In the genomic region with DNA sequence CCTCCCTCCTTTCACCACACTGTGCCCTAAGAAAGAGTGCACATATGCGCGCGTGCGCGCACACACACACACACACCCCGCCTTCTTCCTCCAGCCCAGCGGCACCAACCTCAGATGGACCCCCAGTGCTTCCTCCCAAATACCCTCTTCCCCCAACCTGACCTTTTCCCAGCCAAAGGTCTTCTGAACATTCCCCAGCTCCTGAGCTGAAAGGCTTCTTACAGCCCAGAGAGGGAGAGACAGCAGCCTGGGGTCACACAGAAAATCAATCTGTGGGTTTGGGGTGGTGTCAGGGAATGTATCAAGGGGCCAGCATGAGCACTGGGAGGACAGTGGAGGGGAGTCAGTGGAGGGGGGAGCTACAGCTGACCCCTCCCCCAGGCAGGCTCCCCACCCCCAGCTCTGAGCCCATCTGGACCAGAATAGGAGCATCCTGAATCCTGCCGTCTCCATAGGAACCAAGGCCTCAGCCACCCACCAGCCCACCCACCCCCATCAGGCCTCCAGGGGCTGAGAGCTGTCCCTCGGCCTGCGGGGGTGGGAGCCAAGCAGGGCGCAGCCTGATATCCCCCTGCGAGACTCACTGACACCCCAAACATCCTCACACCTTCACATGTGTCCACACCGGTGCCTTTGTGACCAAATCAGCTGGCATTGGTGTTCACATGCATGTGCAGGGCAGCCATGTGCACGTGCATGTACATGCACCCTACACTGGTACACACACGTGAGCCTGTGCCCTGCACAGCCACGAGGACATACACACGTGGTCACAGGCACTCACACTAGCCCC, we compare ENCODE assay signal across 24 cellular contexts. TPM values are rescaled to one million over a fixed set of nuclear protein-coding genes. Genes with fewer than 3 reads are reported as not detected.
DNase-seq lines count a peak whose midpoint lies in the region; ATAC-seq and TF ChIP-seq lines count a peak whose summit lies in the region.
"Had no signal": no experiment of that assay in that cellular context is flagged by ENCODE, and none has a peak within 500 bp of the region (broad histone marks: within the 10 kb centered on the region; RNA-seq: fewer than 3 reads in every experiment).

No MANE protein-coding gene starts in this region.

- H3K36me3 Mint-ChIP-seq in activated CD4-positive, alpha-beta T cell treated with anti-CD3 and anti-CD28 coated beads for 36 hours (ENCODE audit: low read depth), result no peaks in the 10 kb centered on the region
- no peaks in the 10 kb centered on the region for H3K36me3 Mint-ChIP-seq in activated B cell treated with CpG ODN at 0.5 μM for 24 hours (ENCODE audit: low read depth)
- H3K36me3 Mint-ChIP-seq in memory B cell, result no peaks in the 10 kb centered on the region
- H3K36me3 Mint-ChIP-seq: activated CD4-positive, alpha-beta memory T cell treated with anti-CD3 and anti-CD28 coated beads for 36 hours; stimulated activated effector memory CD8-positive, alpha-beta T cell treated with anti-CD3 and anti-CD28 coated beads, Interleukin-12 subunit alpha, Interleukin-12 subunit beta, amount 100 ng/mL, for 72 hours had no signal

- CTCF ChIA-PET in activated CD4-positive, alpha-beta T cell treated with anti-CD3 and anti-CD28 coated beads for 36 hours (lab: Charles Lee), result no interaction called here
- CTCF ChIA-PET in activated B cell treated with CpG ODN at 0.5 μM for 24 hours (lab: Charles Lee), result interaction anchor here (0.7 to 1.4 kb wide), 4 partner anchors 23 to 45 kb away, joined by 3 to 5 read pairs (median 3); no protein-coding TSS in a partner anchor

- peaks cover 0 to 3% (median 0%) of the 10 kb centered on the region in 4 donors for H3K9me3 ChIP-seq in tibial nerve
- H3K9me3 ChIP-seq: ovary, sigmoid colon, SJCRH30, tibial artery had no signal

- peaks cover 0 to 24% of the 10 kb centered on the region in 2 donors for H3K27me3 ChIP-seq in tibial nerve
- H3K27me3 ChIP-seq: ovary, SJCRH30 had no signal

- WGBS in tibial nerve, 2 donors, result 55 to 58% methylated on average over 16 to 17 of the region's 17 CpGs

- no peak overlapping the region for H3K27ac Mint-ChIP-seq in activated CD4-positive, alpha-beta T cell treated with anti-CD3 and anti-CD28 coated beads for 36 hours
- H3K27ac Mint-ChIP-seq in activated B cell treated with CpG ODN at 0.5 μM for 24 hours (peak overlapping the region; percentile 46), memory B cell (peak overlapping the region; percentile 79)
- H3K27ac Mint-ChIP-seq: activated CD4-positive, alpha-beta memory T cell treated with anti-CD3 and anti-CD28 coated beads for 36 hours; activated T-cell treated with anti-CD3 and anti-CD28 coated beads, Interleukin-2, amount 50 U/mL, for 24 hours; stimulated activated effector memory CD8-positive, alpha-beta T cell treated with anti-CD3 and anti-CD28 coated beads, Interleukin-12 subunit alpha, Interleukin-12 subunit beta, amount 100 ng/mL, for 72 hours; T-helper 2 cell treated with Interferon-gamma antibody and Interleukin-4, amounts not matched to agents 5 μg/mL and 100 μg/mL, for 36 hours had no signal

- H3K27ac ChIP-seq in tibial nerve, result peak overlapping the region in 3 of 4 donors; percentile 34 to 80 (median 46)
- H3K27ac ChIP-seq: ovary, sigmoid colon, SJCRH30, tibial artery had no signal

- no peak overlapping the region for H3K4me3 Mint-ChIP-seq in activated CD4-positive, alpha-beta T cell treated with anti-CD3 and anti-CD28 coated beads for 36 hours
- no peak overlapping the region for H3K4me3 Mint-ChIP-seq in activated B cell treated with CpG ODN at 0.5 μM for 24 hours
- H3K4me3 Mint-ChIP-seq in memory B cell, result peak overlapping the region; percentile 47
- H3K4me3 Mint-ChIP-seq: activated CD4-positive, alpha-beta memory T cell treated with anti-CD3 and anti-CD28 coated beads for 36 hours; activated T-cell treated with anti-CD3 and anti-CD28 coated beads, Interleukin-2, amount 50 U/mL, for 24 hours; stimulated activated effector memory CD8-positive, alpha-beta T cell treated with anti-CD3 and anti-CD28 coated beads, Interleukin-12 subunit alpha, Interleukin-12 subunit beta, amount 100 ng/mL, for 72 hours; T-helper 2 cell treated with Interferon-gamma antibody and Interleukin-4, amounts not matched to agents 5 μg/mL and 100 μg/mL, for 36 hours had no signal

- TF ChIP-seq POLR2A in tibial nerve (IDR thresholded peaks at IDR 0.05), result no peak

- H3K9me3 Mint-ChIP-seq in activated CD4-positive, alpha-beta T cell treated with anti-CD3 and anti-CD28 coated beads for 36 hours (ENCODE audit: low read depth), result no peaks in the 10 kb centered on the region
- H3K9me3 Mint-ChIP-seq in activated B cell treated with CpG ODN at 0.5 μM for 24 hours, result no peaks in the 10 kb centered on the region
- no peaks in the 10 kb centered on the region for H3K9me3 Mint-ChIP-seq in memory B cell
- H3K9me3 Mint-ChIP-seq: activated CD4-positive, alpha-beta memory T cell treated with anti-CD3 and anti-CD28 coated beads for 36 hours; activated T-cell treated with anti-CD3 and anti-CD28 coated beads, Interleukin-2, amount 50 U/mL, for 24 hours; stimulated activated effector memory CD8-positive, alpha-beta T cell treated with anti-CD3 and anti-CD28 coated beads, Interleukin-12 subunit alpha, Interleukin-12 subunit beta, amount 100 ng/mL, for 72 hours; T-helper 2 cell treated with Interferon-gamma antibody and Interleukin-4, amounts not matched to agents 5 μg/mL and 100 μg/mL, for 36 hours had no signal

- TF ChIP-seq CTCF in activated B cell treated with CpG ODN at 0.5 μM for 24 hours (IDR thresholded peaks at IDR 0.05) (no peak), tibial nerve (IDR thresholded peaks at IDR 0.05) (no peak)

- peak; percentile 6 for ATAC-seq in activated CD4-positive, alpha-beta T cell treated with anti-CD3 and anti-CD28 coated beads for 36 hours
- ATAC-seq in activated B cell treated with CpG ODN at 0.5 μM for 24 hours (ENCODE audit: low read depth) (no peak), memory B cell (ENCODE audit: low read depth) (no peak), HG02798 (IDR thresholded peaks at IDR 0.05; ENCODE audit: poor library complexity, unreplicated experiment) (no peak)

- POLR2A ChIA-PET in activated CD4-positive, alpha-beta T cell treated with anti-CD3 and anti-CD28 coated beads for 36 hours (lab: Charles Lee), result no interaction called here
- POLR2A ChIA-PET in activated B cell treated with CpG ODN at 0.5 μM for 24 hours (lab: Charles Lee), result interaction anchor here (0.5 to 2.5 kb wide), 8 partner anchors 13 to 81 kb away, joined by 3 to 11 read pairs (median 4); no protein-coding TSS in a partner anchor

- H3K36me3 ChIP-seq in tibial nerve, result no peaks in the 10 kb centered on the region
- H3K36me3 ChIP-seq: ovary, sigmoid colon, SJCRH30, tibial artery had no signal

- peaks cover 3% of the 10 kb centered on the region for H3K4me1 Mint-ChIP-seq in activated CD4-positive, alpha-beta T cell treated with anti-CD3 and anti-CD28 coated beads for 36 hours
- H3K4me1 Mint-ChIP-seq in activated B cell treated with CpG ODN at 0.5 μM for 24 hours (peaks cover 28% of the 10 kb centered on the region), memory B cell (peaks cover 25% of the 10 kb centered on the region)

- no peak for TF ChIP-seq EP300 in tibial nerve (IDR thresholded peaks at IDR 0.05)

- no peaks in the 10 kb centered on the region for H3K4me1 ChIP-seq in tibial nerve
- H3K4me1 ChIP-seq: sigmoid colon, tibial artery had no signal

- no peak for DNase-seq in activated CD4-positive, alpha-beta T cell treated with anti-CD3 and anti-CD28 coated beads for 36 hours
- no peak for DNase-seq in activated CD4-positive, alpha-beta T cell treated with anti-CD3 and anti-CD28 coated beads, Interleukin-2, amount 50 U/mL, for 4 hours
- DNase-seq in activated B cell treated with CpG ODN at 0.5 μM for 24 hours, result peak; percentile 29
- DNase-seq in memory B cell (ENCODE audit: low spot score in 2 of 2), result no peak
- no peak for DNase-seq in tibial nerve (ENCODE audit: low spot score in 2 of 2)
- no peak for DNase-seq in NK-92 treated with Interleukin-12 subunit alpha and Interleukin-12 subunit beta, amount 100 ng/mL, for 24 hours (lab: John Stamatoyannopoulos, UW)
- DNase-seq in NCI-H146 treated with DMSO at 0.1 percent for 48 hours (lab: John Stamatoyannopoulos, UW; ENCODE audit: unreplicated experiment), result no peak
- DNase-seq: activated CD4-positive, alpha-beta memory T cell treated with anti-CD3 and anti-CD28 coated beads for 36 hours; activated naive CD4-positive, alpha-beta T cell treated with Interleukin-2 at 50 U/mL for 16 hours; activated T-cell treated with anti-CD3 and anti-CD28 coated beads, Interleukin-2, amount 50 U/mL, for 24 hours; AML-193; amniotic stem cell; erythroblast; foreskin melanocyte; ovary; sigmoid colon; SJCRH30; tibial artery had no signal

- intact Hi-C loops in activated CD4-positive, alpha-beta T cell treated with anti-CD3 and anti-CD28 coated beads for 36 hours (cut with DNase I, micrococcal nuclease), result no loop called here
- intact Hi-C loops in activated B cell treated with CpG ODN at 0.5 μM for 24 hours (cut with micrococcal nuclease), result loop anchor here (1.0 to 5.0 kb wide), 3 partner anchors 23 to 44 kb away; no protein-coding TSS in a partner anchor

- H3K27me3 Mint-ChIP-seq in activated CD4-positive, alpha-beta T cell treated with anti-CD3 and anti-CD28 coated beads for 36 hours, result no peaks in the 10 kb centered on the region
- H3K27me3 Mint-ChIP-seq in activated B cell treated with CpG ODN at 0.5 μM for 24 hours (no peaks in the 10 kb centered on the region), memory B cell (peaks cover 5% of the 10 kb centered on the region)
- H3K27me3 Mint-ChIP-seq: activated T-cell treated with anti-CD3 and anti-CD28 coated beads, Interleukin-2, amount 50 U/mL, for 24 hours had no signal

- H3K4me3 ChIP-seq in tibial nerve, result no peak overlapping the region
- H3K4me3 ChIP-seq: ovary, sigmoid colon, SJCRH30, tibial artery had no signal

RNA-seq across cellular contexts. Expression of a gene that starts 5.7 kb away (rescaled TPM):
- total RNA-seq in activated CD4-positive, alpha-beta T cell treated with anti-CD3 and anti-CD28 coated beads for 36 hours, result 10 to 100 TPM in 1 of 2 experiments, 1 to 10 TPM in 1; 9.0 to 10.6 TPM
- total RNA-seq in activated B cell treated with CpG ODN at 0.5 μM for 24 hours (4.9 and 7.1 TPM in 2 replicates), tibial nerve (1 to 10 TPM in 3 of 4 donors, under 1 TPM in 1; 0.87 to 5.2 (median 3.3) TPM)
- total RNA-seq: lung microvascular endothelial cell, M059J, myocyte, SJCRH30 had no signal

RNA-seq across cellular contexts. Expression of a gene that starts 19.7 kb away (rescaled TPM):
- 1 to 10 TPM in 1 of 2 experiments, under 1 TPM in 1; 0.86 to 1.1 TPM for total RNA-seq in activated CD4-positive, alpha-beta T cell treated with anti-CD3 and anti-CD28 coated beads for 36 hours
- 0.88 and 1.1 TPM in 2 replicates for total RNA-seq in activated B cell treated with CpG ODN at 0.5 μM for 24 hours
- total RNA-seq in tibial nerve, result not detected
- total RNA-seq: lung microvascular endothelial cell, M059J, myocyte, sigmoid colon, SJCRH30 had no signal

RNA-seq across cellular contexts. Expression of a gene that starts 55.4 kb away (rescaled TPM):
- 100 to 1,000 TPM; 118 to 132 TPM for total RNA-seq in activated CD4-positive, alpha-beta T cell treated with anti-CD3 and anti-CD28 coated beads for 36 hours
- total RNA-seq in activated B cell treated with CpG ODN at 0.5 μM for 24 hours, result 115 TPM in 2 replicates
- 100 to 1,000 TPM in 1 of 4 donors, 10 to 100 TPM in 3; 49.4 to 105 (median 83.0) TPM for total RNA-seq in tibial nerve

RNA-seq across cellular contexts. Expression of a gene that starts 55.7 kb away (rescaled TPM):
- 10 to 100 TPM; 23.4 to 25.7 TPM for total RNA-seq in activated CD4-positive, alpha-beta T cell treated with anti-CD3 and anti-CD28 coated beads for 36 hours
- 15.5 and 18.2 TPM in 2 replicates for total RNA-seq in activated B cell treated with CpG ODN at 0.5 μM for 24 hours
- total RNA-seq in tibial nerve, result 10 to 100 TPM in 3 of 4 donors, 1 to 10 TPM in 1; 8.3 to 27.5 (median 14.1) TPM
